28 cellular contexts compared by ENCODE assay signal in the genomic region with DNA sequence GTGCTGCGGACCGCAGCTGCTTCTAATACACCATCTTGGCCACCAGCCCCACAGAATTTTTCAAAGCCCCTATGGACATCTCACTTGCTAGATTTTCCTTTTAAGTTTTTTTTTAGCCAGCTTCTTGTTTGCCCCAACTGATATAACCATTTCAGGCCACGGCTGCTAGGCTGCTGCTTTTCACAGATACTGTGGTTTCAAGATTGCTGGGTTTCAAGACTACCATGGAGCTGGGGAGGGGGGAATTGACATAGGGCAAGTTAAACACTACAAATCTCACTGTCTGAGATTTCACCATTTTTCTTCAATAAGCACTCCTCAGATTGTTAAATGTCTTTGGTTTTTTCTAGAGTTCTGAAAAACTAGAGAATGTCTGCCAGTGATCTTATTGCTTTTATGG. TPM values are rescaled to one million over a fixed set of nuclear protein-coding genes. Genes with fewer than 3 reads are reported as not detected.
"Had no signal": no experiment of that assay in that cellular context is flagged by ENCODE, and none has a peak within 500 bp of the region (broad histone marks: within the 10 kb centered on the region; RNA-seq: fewer than 3 reads in every experiment).

No MANE protein-coding gene starts in this region.

- H3K36me3 ChIP-seq: ascending aorta, brain microvascular endothelial cell, heart left ventricle, lower lobe of right lung, sigmoid colon, thoracic aorta, upper lobe of left lung had no signal

- H3K9me3 ChIP-seq: ascending aorta, lower lobe of right lung, sigmoid colon, thoracic aorta, upper lobe of left lung had no signal

- ATAC-seq: effector memory CD8-positive, alpha-beta T cell; heart left ventricle; left lobe of liver; natural killer cell; stimulated activated effector memory CD8-positive, alpha-beta T cell treated with anti-CD3 and anti-CD28 coated beads, Interleukin-12 subunit alpha, Interleukin-12 subunit beta, amount 100 ng/mL, for 72 hours had no signal

- H3K27ac Mint-ChIP-seq: activated CD4-positive, alpha-beta memory T cell treated with anti-CD3 and anti-CD28 coated beads for 36 hours; activated naive CD4-positive, alpha-beta T cell treated with anti-CD3 and anti-CD28 coated beads, Interleukin-2, amount 10 ng/mL, durations not matched to agents 7 days and 5 days; activated naive CD8-positive, alpha-beta T cell treated with anti-CD3 and anti-CD28 coated beads, Interleukin-2, amount 10 ng/mL, durations not matched to agents 7 days and 5 days; activated T-cell treated with anti-CD3 and anti-CD28 coated beads, Interleukin-2, amount 50 U/mL, for 24 hours; natural killer cell; stimulated activated effector memory CD8-positive, alpha-beta T cell treated with anti-CD3 and anti-CD28 coated beads, Interleukin-12 subunit alpha, Interleukin-12 subunit beta, amount 100 ng/mL, for 72 hours; stimulated activated naive CD8-positive, alpha-beta T cell treated with anti-CD3 and anti-CD28 coated beads, Interleukin-15, Interleukin-2, amounts not matched to agents 100 ng/mL and 50 ng/mL, for 24 hours had no signal

- H3K27me3 ChIP-seq: ascending aorta, brain microvascular endothelial cell, foreskin keratinocyte, heart left ventricle, sigmoid colon, upper lobe of left lung had no signal

- H3K36me3 Mint-ChIP-seq: activated naive CD4-positive, alpha-beta T cell treated with anti-CD3 and anti-CD28 coated beads, Interleukin-2, amount 10 ng/mL, durations not matched to agents 7 days and 5 days; stimulated activated effector memory CD8-positive, alpha-beta T cell treated with anti-CD3 and anti-CD28 coated beads, Interleukin-12 subunit alpha, Interleukin-12 subunit beta, amount 100 ng/mL, for 72 hours had no signal

- DNase-seq: activated CD4-positive, alpha-beta memory T cell treated with anti-CD3 and anti-CD28 coated beads for 36 hours; activated CD4-positive, alpha-beta T cell treated with anti-CD3 and anti-CD28 coated beads for 4 hours; activated CD8-positive, alpha-beta memory T cell treated with anti-CD3 and anti-CD28 coated beads, Interleukin-2, amount 50 U/mL, for 48 hours; activated gamma-delta T cell; activated naive CD4-positive, alpha-beta T cell treated with anti-CD3 and anti-CD28 coated beads, Interleukin-2, amount 10 ng/mL, durations not matched to agents 7 days and 5 days; activated naive CD8-positive, alpha-beta T cell treated with anti-CD3 and anti-CD28 coated beads, Interleukin-2, amount 10 ng/mL, durations not matched to agents 7 days and 5 days; activated T-cell treated with anti-CD3 and anti-CD28 coated beads, Interleukin-2, amount 50 U/mL, for 24 hours; brain microvascular endothelial cell; effector memory CD8-positive, alpha-beta T cell; foreskin keratinocyte; heart left ventricle; lower lobe of right lung; mesendoderm; natural killer cell; sigmoid colon; small intestine; stimulated activated CD4-positive, alpha-beta T cell treated with anti-CD3 and anti-CD28 coated beads, Interleukin-4, amount 100 ng/mL, for 24 hours; T-helper 9 cell; upper lobe of left lung had no signal

- FAIRE-seq: endothelial cell of umbilical vein, small intestine, TTC549 had no signal

- H3K27me3 Mint-ChIP-seq: activated T-cell treated with anti-CD3 and anti-CD28 coated beads, Interleukin-2, amount 50 U/mL, for 24 hours had no signal

- H3K4me1 ChIP-seq: ascending aorta, heart left ventricle, lower lobe of right lung had no signal

- H3K4me3 ChIP-seq: ascending aorta, coronary artery, heart left ventricle, lower lobe of right lung, sigmoid colon, thoracic aorta, upper lobe of left lung had no signal

- H3K4me3 Mint-ChIP-seq: activated CD4-positive, alpha-beta memory T cell treated with anti-CD3 and anti-CD28 coated beads for 36 hours; activated naive CD4-positive, alpha-beta T cell treated with anti-CD3 and anti-CD28 coated beads, Interleukin-2, amount 10 ng/mL, durations not matched to agents 7 days and 5 days; activated naive CD8-positive, alpha-beta T cell treated with anti-CD3 and anti-CD28 coated beads, Interleukin-2, amount 10 ng/mL, durations not matched to agents 7 days and 5 days; activated T-cell treated with anti-CD3 and anti-CD28 coated beads, Interleukin-2, amount 50 U/mL, for 24 hours; effector memory CD8-positive, alpha-beta T cell; natural killer cell; stimulated activated effector memory CD8-positive, alpha-beta T cell treated with anti-CD3 and anti-CD28 coated beads, Interleukin-12 subunit alpha, Interleukin-12 subunit beta, amount 100 ng/mL, for 72 hours; stimulated activated naive CD8-positive, alpha-beta T cell treated with anti-CD3 and anti-CD28 coated beads, Interleukin-15, Interleukin-2, amounts not matched to agents 100 ng/mL and 50 ng/mL, for 24 hours had no signal

- H3K27ac ChIP-seq: ascending aorta, brain microvascular endothelial cell, coronary artery, foreskin keratinocyte, heart left ventricle, lower lobe of right lung, sigmoid colon, thoracic aorta, upper lobe of left lung, VCaP had no signal

RNA-seq across cellular contexts. Expression of a gene that starts 13.5 kb away (rescaled TPM):
- total RNA-seq: ascending aorta, endothelial cell of umbilical vein had no signal
